ENCODE assay signal across 8 cellular contexts in the genomic region with DNA sequence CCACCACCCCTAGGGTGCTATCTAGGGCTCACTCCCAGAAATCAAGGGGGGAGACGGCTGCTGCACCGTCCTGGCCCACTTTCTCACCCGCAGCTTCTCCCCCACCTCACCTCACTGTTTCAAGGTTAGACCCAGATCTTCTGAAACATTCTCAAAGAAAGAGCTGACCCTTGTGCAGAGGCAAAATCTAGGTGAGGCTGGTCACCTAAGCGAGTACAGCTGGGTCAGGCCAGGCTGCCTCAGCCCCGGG. TPM values are rescaled to one million over a fixed set of nuclear protein-coding genes. Genes with fewer than 3 reads are reported as not detected.
DNase-seq lines count a peak whose midpoint lies in the region; ATAC-seq and TF ChIP-seq lines count a peak whose summit lies in the region.

No MANE protein-coding gene starts in this region.

- H3K27ac Mint-ChIP-seq in nephron progenitor cell = no peak overlapping the region

- CTCF ChIA-PET in BJ (lab: Yijun Ruan, JAX) = interaction anchor here (0.7 to 4.3 kb wide), 3 partner anchors 10 to 41 kb away, joined by 3 to 20 read pairs (median 18); no protein-coding TSS in a partner anchor

- H3K4me1 Mint-ChIP-seq in nephron progenitor cell = peaks cover 18% of the 10 kb centered on the region

- H3K4me3 Mint-ChIP-seq in nephron progenitor cell = peak overlapping the region; percentile 78

- no peaks in the 10 kb centered on the region for H3K36me3 Mint-ChIP-seq in nephron progenitor cell (ENCODE audit: low read depth)

- no peak for ATAC-seq in HG02852 (IDR thresholded peaks at IDR 0.05; ENCODE audit: unreplicated experiment)

- H3K27ac ChIP-seq in coronary artery = peak overlapping the region; percentile 78 to 83

- POLR2A ChIA-PET in BJ (lab: Charles Lee) = no interaction called here

- no peak for TF ChIP-seq CTCF in BJ (IDR thresholded peaks at IDR 0.05; ENCODE audit: insufficient read depth, low read depth, low read length)
- TF ChIP-seq CTCF in coronary artery (IDR thresholded peaks at IDR 0.05) = no peak
- TF ChIP-seq CTCF in nephron progenitor cell (IDR thresholded peaks at IDR 0.05) = no peak

- peak overlapping the region; percentile 49 for H3K4me3 ChIP-seq in BJ (ENCODE audit: low read depth, low read length)
- peak overlapping the region; percentile 64 for H3K4me3 ChIP-seq in Jurkat, Clone E6-1 (ENCODE audit: low read length)
- H3K4me3 ChIP-seq in coronary artery = peak overlapping the region; percentile 72

- peaks cover 15% of the 10 kb centered on the region for H3K36me3 ChIP-seq in BJ (ENCODE audit: control insufficient read depth, insufficient read depth, low read length)

- H3K27me3 ChIP-seq in BJ (ENCODE audit: control insufficient read depth, insufficient read depth, low read length) = no peaks in the 10 kb centered on the region

- H3K9me3 Mint-ChIP-seq in nephron progenitor cell = no peaks in the 10 kb centered on the region

- peaks cover 20% of the 10 kb centered on the region for H3K27me3 Mint-ChIP-seq in nephron progenitor cell (ENCODE audit: low read depth, poor library complexity)

- DNase-seq in BJ (ENCODE audit: low read depth) = no peak
- no peak for DNase-seq in Jurkat, Clone E6-1 (ENCODE audit: low read depth, low spot score)
- no peak for DNase-seq in coronary artery (ENCODE audit: low spot score)
- no peak for DNase-seq in nephron progenitor cell
- no peak for DNase-seq in islet precursor cell
- DNase-seq in superior temporal gyrus (ENCODE audit: extremely low spot score) = no peak
- DNase-seq in NCI-H2029 (lab: John Stamatoyannopoulos, UW) = no peak

RNA-seq across cellular contexts. Expression of gene GNPTG, which starts 27.0 kb away (rescaled TPM):
- 74.1 and 113 TPM in 2 replicates for polyA plus RNA-seq in BJ (2011; rRNA removed)
- 29.4 and 36.8 TPM in 2 replicates for polyA minus RNA-seq in BJ (2011; rRNA and poly(A)+ RNA removed)
- polyA plus RNA-seq in Jurkat, Clone E6-1 (2012; ENCODE audit: insufficient read depth, insufficient read length) = 20.4 TPM

RNA-seq across cellular contexts. Expression of gene TSR3, which starts 27.1 kb away (rescaled TPM):
- polyA plus RNA-seq in BJ (2011; rRNA removed) = 43.1 and 52.3 TPM in 2 replicates
- polyA minus RNA-seq in BJ (2011; rRNA and poly(A)+ RNA removed) = 18.9 and 22.7 TPM in 2 replicates
- 65.9 TPM for polyA plus RNA-seq in Jurkat, Clone E6-1 (2012; ENCODE audit: insufficient read depth, insufficient read length)

RNA-seq across cellular contexts. Expression of gene UNKL, which starts 35.8 kb away (rescaled TPM):
- polyA plus RNA-seq in BJ (2011; rRNA removed) = 7.9 and 15.4 TPM in 2 replicates
- polyA minus RNA-seq in BJ (2011; rRNA and poly(A)+ RNA removed) = 3.5 and 8.9 TPM in 2 replicates
- 14.0 TPM for polyA plus RNA-seq in Jurkat, Clone E6-1 (2012; ENCODE audit: insufficient read depth, insufficient read length)

RNA-seq across cellular contexts. Expression of gene UQCC4, which starts 41.8 kb away (rescaled TPM):
- polyA plus RNA-seq in BJ (2011; rRNA removed) = 13.3 and 19.3 TPM in 2 replicates
- polyA minus RNA-seq in BJ (2011; rRNA and poly(A)+ RNA removed) = 3.6 and 9.1 TPM in 2 replicates
- polyA plus RNA-seq in Jurkat, Clone E6-1 (2012; ENCODE audit: insufficient read depth, insufficient read length) = 23.4 TPM

RNA-seq across cellular contexts. Expression of gene BAIAP3, which starts 45.3 kb away (rescaled TPM):
- 0.29 and 0.33 TPM in 2 replicates for polyA plus RNA-seq in BJ (2011; rRNA removed)
- 0.14 and 0.51 TPM in 2 replicates for polyA minus RNA-seq in BJ (2011; rRNA and poly(A)+ RNA removed)
- polyA plus RNA-seq in Jurkat, Clone E6-1 (2012; ENCODE audit: insufficient read depth, insufficient read length) = 0.70 TPM
